Comparison of ENCODE assay signal across 1 cellular context in the genomic region with DNA sequence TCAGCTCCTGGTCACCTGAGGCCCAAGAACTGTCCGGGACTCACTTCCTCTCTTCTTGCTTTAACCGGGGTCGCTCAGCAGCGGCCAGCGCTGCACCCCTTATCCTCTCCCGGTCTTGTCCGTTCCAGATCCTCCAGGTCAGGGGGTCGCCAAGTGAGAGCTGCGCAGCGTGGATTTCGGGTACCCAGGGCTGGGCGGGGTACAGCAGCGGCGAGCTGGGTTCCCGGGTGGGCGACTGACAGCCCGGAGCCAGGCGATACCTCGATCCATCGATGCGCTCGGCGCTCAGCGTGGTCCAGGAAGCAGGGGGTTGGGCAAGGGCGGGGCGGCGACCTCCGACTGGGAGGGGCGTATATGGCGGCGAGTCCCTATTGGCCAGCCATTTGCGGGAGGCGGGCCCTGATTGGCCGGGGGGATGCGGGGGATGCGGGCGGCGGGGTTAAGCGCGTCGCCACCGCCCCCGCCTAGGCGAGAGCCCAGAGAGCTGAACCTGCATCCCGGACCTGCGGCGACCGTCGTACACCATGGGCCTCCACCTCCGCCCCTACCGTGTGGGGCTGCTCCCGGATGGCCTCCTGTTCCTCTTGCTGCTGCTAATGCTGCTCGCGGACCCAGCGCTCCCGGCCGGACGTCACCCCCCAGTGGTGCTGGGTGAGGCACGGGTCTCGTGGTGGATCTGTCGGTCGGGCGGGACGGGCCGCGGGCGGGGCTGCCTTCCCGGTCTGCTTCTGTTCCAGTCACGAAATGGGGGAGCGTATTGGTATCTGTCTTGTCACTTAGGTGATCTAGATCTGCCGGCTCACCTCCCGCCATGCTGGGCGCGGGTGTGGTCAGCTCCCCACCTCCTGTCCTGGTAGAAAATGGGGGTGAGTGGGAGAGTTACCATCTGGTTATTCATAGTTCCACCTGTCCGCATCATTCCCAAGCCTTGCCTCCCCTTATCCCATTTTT.
TF ChIP-seq lines count a peak whose summit lies in the region.

A gene with protein sequence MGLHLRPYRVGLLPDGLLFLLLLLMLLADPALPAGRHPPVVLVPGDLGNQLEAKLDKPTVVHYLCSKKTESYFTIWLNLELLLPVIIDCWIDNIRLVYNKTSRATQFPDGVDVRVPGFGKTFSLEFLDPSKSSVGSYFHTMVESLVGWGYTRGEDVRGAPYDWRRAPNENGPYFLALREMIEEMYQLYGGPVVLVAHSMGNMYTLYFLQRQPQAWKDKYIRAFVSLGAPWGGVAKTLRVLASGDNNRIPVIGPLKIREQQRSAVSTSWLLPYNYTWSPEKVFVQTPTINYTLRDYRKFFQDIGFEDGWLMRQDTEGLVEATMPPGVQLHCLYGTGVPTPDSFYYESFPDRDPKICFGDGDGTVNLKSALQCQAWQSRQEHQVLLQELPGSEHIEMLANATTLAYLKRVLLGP (plus strand): TSS at position 471 of the 951 bp plus-strand sequence. CDS start 54 bp downstream, at position 525.

TF ChIP-seq in WTC11, 78 proteins besides CTCF, POLR2A, EP300 and RAD21 (continued from another document):
- TF ChIP-seq, protein P1, sequence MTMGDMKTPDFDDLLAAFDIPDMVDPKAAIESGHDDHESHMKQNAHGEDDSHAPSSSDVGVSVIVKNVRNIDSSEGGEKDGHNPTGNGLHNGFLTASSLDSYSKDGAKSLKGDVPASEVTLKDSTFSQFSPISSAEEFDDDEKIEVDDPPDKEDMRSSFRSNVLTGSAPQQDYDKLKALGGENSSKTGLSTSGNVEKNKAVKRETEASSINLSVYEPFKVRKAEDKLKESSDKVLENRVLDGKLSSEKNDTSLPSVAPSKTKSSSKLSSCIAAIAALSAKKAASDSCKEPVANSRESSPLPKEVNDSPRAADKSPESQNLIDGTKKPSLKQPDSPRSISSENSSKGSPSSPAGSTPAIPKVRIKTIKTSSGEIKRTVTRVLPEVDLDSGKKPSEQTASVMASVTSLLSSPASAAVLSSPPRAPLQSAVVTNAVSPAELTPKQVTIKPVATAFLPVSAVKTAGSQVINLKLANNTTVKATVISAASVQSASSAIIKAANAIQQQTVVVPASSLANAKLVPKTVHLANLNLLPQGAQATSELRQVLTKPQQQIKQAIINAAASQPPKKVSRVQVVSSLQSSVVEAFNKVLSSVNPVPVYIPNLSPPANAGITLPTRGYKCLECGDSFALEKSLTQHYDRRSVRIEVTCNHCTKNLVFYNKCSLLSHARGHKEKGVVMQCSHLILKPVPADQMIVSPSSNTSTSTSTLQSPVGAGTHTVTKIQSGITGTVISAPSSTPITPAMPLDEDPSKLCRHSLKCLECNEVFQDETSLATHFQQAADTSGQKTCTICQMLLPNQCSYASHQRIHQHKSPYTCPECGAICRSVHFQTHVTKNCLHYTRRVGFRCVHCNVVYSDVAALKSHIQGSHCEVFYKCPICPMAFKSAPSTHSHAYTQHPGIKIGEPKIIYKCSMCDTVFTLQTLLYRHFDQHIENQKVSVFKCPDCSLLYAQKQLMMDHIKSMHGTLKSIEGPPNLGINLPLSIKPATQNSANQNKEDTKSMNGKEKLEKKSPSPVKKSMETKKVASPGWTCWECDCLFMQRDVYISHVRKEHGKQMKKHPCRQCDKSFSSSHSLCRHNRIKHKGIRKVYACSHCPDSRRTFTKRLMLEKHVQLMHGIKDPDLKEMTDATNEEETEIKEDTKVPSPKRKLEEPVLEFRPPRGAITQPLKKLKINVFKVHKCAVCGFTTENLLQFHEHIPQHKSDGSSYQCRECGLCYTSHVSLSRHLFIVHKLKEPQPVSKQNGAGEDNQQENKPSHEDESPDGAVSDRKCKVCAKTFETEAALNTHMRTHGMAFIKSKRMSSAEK (CRISPR knock-in tag; IDR thresholded peaks at IDR 0.05; ENCODE audit: borderline replicate concordance): no peak
- TF ChIP-seq NFATC4 (CRISPR knock-in tag; IDR thresholded peaks at IDR 0.05): no peak
- TF ChIP-seq ZBTB21 (CRISPR knock-in tag; IDR thresholded peaks at IDR 0.05; ENCODE audit: borderline replicate concordance): 0 out of 2 replicates have a peak, but pooled peaks have one; percentile 3
- no peak for TF ChIP-seq SOX15 (CRISPR knock-in tag; IDR thresholded peaks at IDR 0.05)
- no peak for TF ChIP-seq NR2C2 (CRISPR knock-in tag; IDR thresholded peaks at IDR 0.05)
- peak; percentile 55; the same call in 1 of the 2 replicates for TF ChIP-seq FOXK1 (CRISPR knock-in tag; IDR thresholded peaks at IDR 0.05)
- no peak for TF ChIP-seq GTF2I (CRISPR knock-in tag; conservative IDR thresholded peaks at IDR 0.05)
- TF ChIP-seq ETV6 (CRISPR knock-in tag; IDR thresholded peaks at IDR 0.05): no peak; the same call in none of the 2 replicates
- TF ChIP-seq HMGA2 (CRISPR knock-in tag; IDR thresholded peaks at IDR 0.05): no peak
- TF ChIP-seq CREB1 (CRISPR knock-in tag; IDR thresholded peaks at IDR 0.05): no peak
- TF ChIP-seq, protein P2, sequence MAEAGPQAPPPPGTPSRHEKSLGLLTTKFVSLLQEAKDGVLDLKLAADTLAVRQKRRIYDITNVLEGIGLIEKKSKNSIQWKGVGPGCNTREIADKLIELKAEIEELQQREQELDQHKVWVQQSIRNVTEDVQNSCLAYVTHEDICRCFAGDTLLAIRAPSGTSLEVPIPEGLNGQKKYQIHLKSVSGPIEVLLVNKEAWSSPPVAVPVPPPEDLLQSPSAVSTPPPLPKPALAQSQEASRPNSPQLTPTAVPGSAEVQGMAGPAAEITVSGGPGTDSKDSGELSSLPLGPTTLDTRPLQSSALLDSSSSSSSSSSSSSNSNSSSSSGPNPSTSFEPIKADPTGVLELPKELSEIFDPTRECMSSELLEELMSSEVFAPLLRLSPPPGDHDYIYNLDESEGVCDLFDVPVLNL (CRISPR knock-in tag; IDR thresholded peaks at IDR 0.05; ENCODE audit: borderline replicate concordance, low read depth): no peak
- TF ChIP-seq, protein P3, sequence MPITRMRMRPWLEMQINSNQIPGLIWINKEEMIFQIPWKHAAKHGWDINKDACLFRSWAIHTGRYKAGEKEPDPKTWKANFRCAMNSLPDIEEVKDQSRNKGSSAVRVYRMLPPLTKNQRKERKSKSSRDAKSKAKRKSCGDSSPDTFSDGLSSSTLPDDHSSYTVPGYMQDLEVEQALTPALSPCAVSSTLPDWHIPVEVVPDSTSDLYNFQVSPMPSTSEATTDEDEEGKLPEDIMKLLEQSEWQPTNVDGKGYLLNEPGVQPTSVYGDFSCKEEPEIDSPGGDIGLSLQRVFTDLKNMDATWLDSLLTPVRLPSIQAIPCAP (CRISPR knock-in tag; IDR thresholded peaks at IDR 0.05): no peak
- no peak for TF ChIP-seq GRHL2 (CRISPR knock-in tag; IDR thresholded peaks at IDR 0.05; ENCODE audit: insufficient replicate concordance, severe bottlenecking)
